In the genomic region with DNA sequence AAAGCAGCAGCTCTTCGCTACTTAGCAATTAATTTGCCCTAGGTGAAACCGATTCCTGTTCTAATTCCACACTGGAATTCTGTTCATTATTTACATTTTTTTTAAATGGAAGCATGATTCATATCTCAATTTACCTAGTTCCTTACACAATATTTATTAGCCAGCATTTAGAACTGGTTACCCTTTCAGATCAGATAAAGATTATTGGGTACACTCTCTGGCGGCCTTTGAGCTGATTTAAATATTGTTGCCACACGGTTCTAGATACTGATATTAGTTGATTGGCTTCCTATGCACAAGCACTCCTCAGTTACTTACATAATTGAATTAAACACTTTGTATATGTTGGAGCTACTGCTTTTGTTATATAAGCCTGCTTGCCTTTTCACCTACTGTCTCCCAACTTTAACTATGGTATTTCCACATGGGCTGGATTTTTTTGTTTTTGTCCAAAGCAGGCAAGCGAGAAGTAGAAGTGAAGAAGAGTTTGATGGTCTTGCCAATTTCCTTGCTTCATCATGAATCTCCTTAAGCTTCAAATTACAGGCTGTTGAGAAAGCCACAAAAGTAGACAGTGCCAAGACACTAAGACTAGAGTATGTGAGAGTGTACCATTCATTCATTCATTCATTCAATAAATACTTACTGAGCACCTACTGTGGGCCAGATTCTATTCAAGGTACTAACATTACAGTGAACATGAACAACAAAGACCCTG, we compare ENCODE assay signal across 33 cellular contexts. TPM values are rescaled to one million over a fixed set of nuclear protein-coding genes. Genes with fewer than 3 reads are reported as not detected.
DNase-seq lines count a peak whose midpoint lies in the region; ATAC-seq, FAIRE-seq and TF ChIP-seq lines count a peak whose summit lies in the region.
"Had no signal": no experiment of that assay in that cellular context is flagged by ENCODE, and none has a peak within 500 bp of the region (broad histone marks: within the 10 kb centered on the region; RNA-seq: fewer than 3 reads in every experiment).

No MANE protein-coding gene starts in this region.

- TF ChIP-seq RAD21 in HepG2 (CRISPR knock-in tag; IDR thresholded peaks at IDR 0.05), result no peak

- in situ Hi-C loops in mammary epithelial cell (cut with MboI; ENCODE audit: low sequenced_read_pairs in 2 of 2), result no loop called here
- in situ Hi-C loops in HepG2 (cut with HindIII; ENCODE audit: extremely low pct_ligation_motif_present, low pct_unique_long_range_greater_than_20kb), result no loop called here

- ATAC-seq in HepG2, result no peak
- ATAC-seq: activated naive CD8-positive, alpha-beta T cell treated with anti-CD3 and anti-CD28 coated beads, Interleukin-2, amount 50 U/mL, for 24 hours; activated T-cell treated with anti-CD3 and anti-CD28 coated beads, Interleukin-2, amount 50 U/mL, for 72 hours; heart right ventricle; naive thymus-derived CD8-positive, alpha-beta T cell; stimulated activated memory B cell treated with anti-CD40 and anti-IgM and Interleukin-4, amounts not matched to agents 10 μg/mL and 1 μg/mL and 100 μg/mL, for 72 hours had no signal

- H3K9ac ChIP-seq in mammary epithelial cell (ENCODE audit: insufficient read depth, low read length), result no peak overlapping the region
- H3K9ac ChIP-seq in HepG2 (ENCODE audit: insufficient read depth, low read depth, low read length), result no peak overlapping the region

- TF ChIP-seq CTCF in MCF 10A (IDR thresholded peaks at IDR 0.05; ENCODE audit: unreplicated experiment) (no peak), mammary epithelial cell (conservative IDR thresholded peaks at IDR 0.05 in 1 of 2, IDR thresholded peaks at IDR 0.05 in 1 of 2; ENCODE audit: extremely low read depth in 1 of 2, insufficient read depth in 1 of 2, low read depth in 1 of 2, low read length in 2 of 2) (no peak), bronchial epithelial cell (IDR thresholded peaks at IDR 0.05; ENCODE audit: insufficient read depth, low read length, severe bottlenecking) (no peak), HepG2 (CRISPR knock-in tag; IDR thresholded peaks at IDR 0.05) (no peak), uterus (IDR thresholded peaks at IDR 0.05) (no peak)

- H3K27me3 ChIP-seq in mammary epithelial cell (ENCODE audit: insufficient read depth, low read length), result no peaks in the 10 kb centered on the region
- no peaks in the 10 kb centered on the region for H3K27me3 ChIP-seq in bronchial epithelial cell (ENCODE audit: control insufficient read depth, insufficient read depth, low read length)
- H3K27me3 ChIP-seq in HepG2 (ENCODE audit: control insufficient read depth in 1 of 2, insufficient read depth in 2 of 2, low read length in 2 of 2), result no peaks in the 10 kb centered on the region; a peak in 1 of 5 replicates
- no peaks in the 10 kb centered on the region for H3K27me3 ChIP-seq in uterus
- H3K27me3 ChIP-seq: heart right ventricle, SJCRH30, upper lobe of left lung had no signal

- H2AFZ ChIP-seq in mammary epithelial cell (ENCODE audit: low read depth, low read length), result no peak overlapping the region
- no peak overlapping the region for H2AFZ ChIP-seq in HepG2 (ENCODE audit: low read length)

- H3K36me3 ChIP-seq in mammary epithelial cell (ENCODE audit: insufficient read depth, low read length) (no peaks in the 10 kb centered on the region), bronchial epithelial cell (ENCODE audit: control insufficient read depth, insufficient read depth, low read length) (no peaks in the 10 kb centered on the region), HepG2 (replicated peaks in 1 of 2; ENCODE audit: control insufficient read depth in 1 of 2, insufficient read depth in 2 of 2, low read length in 2 of 2) (no peaks in the 10 kb centered on the region), uterus (no peaks in the 10 kb centered on the region)
- H3K36me3 ChIP-seq: heart right ventricle, SJCRH30, upper lobe of left lung had no signal

- dilution Hi-C loops in mammary epithelial cell (cut with HindIII; ENCODE audit: low sequenced_read_pairs), result loop anchor here (5.0 kb wide), 2 partner anchors 73 to 108 kb away; partner anchors contain the start of gene SLC47A2

- no peak overlapping the region for H3K4me3 Mint-ChIP-seq in MCF 10A (ENCODE audit: unreplicated experiment)
- H3K4me3 Mint-ChIP-seq: activated B cell treated with CpG ODN at 0.5 μM for 24 hours; activated naive CD8-positive, alpha-beta T cell treated with anti-CD3 and anti-CD28 coated beads, Interleukin-2, amount 50 U/mL, for 24 hours; activated T-cell treated with anti-CD3 and anti-CD28 coated beads, Interleukin-2, amount 50 U/mL, for 72 hours; CD4-positive, alpha-beta T cell; naive thymus-derived CD8-positive, alpha-beta T cell; stimulated activated memory B cell treated with anti-CD40 and anti-IgM and Interleukin-4, amounts not matched to agents 10 μg/mL and 1 μg/mL and 100 μg/mL, for 72 hours had no signal

- H3K27ac Mint-ChIP-seq in MCF 10A (ENCODE audit: low read depth, unreplicated experiment), result no peak overlapping the region
- H3K27ac Mint-ChIP-seq: activated B cell treated with CpG ODN at 0.5 μM for 24 hours; activated naive CD8-positive, alpha-beta T cell treated with anti-CD3 and anti-CD28 coated beads, Interleukin-2, amount 50 U/mL, for 24 hours; activated T-cell treated with anti-CD3 and anti-CD28 coated beads, Interleukin-2, amount 50 U/mL, for 72 hours; CD4-positive, alpha-beta T cell; naive thymus-derived CD8-positive, alpha-beta T cell; stimulated activated memory B cell treated with anti-CD40 and anti-IgM and Interleukin-4, amounts not matched to agents 10 μg/mL and 1 μg/mL and 100 μg/mL, for 72 hours had no signal

- H3K27me3 Mint-ChIP-seq in MCF 10A (ENCODE audit: insufficient read depth, unreplicated experiment), result no peaks in the 10 kb centered on the region
- H3K27me3 Mint-ChIP-seq: naive thymus-derived CD8-positive, alpha-beta T cell; stimulated activated memory B cell treated with anti-CD40 and anti-IgM and Interleukin-4, amounts not matched to agents 10 μg/mL and 1 μg/mL and 100 μg/mL, for 72 hours had no signal

- H3K79me2 ChIP-seq in mammary epithelial cell (ENCODE audit: insufficient read depth, low read length) (peaks cover 10% of the 10 kb centered on the region), HepG2 (ENCODE audit: insufficient read depth, low read length) (peaks cover 7% of the 10 kb centered on the region)

- H3K4me1 Mint-ChIP-seq in MCF 10A (ENCODE audit: insufficient read depth, unreplicated experiment), result peaks cover 49% of the 10 kb centered on the region

- H4K20me1 ChIP-seq in mammary epithelial cell (ENCODE audit: insufficient read depth, low read length) (no peaks in the 10 kb centered on the region), HepG2 (ENCODE audit: insufficient read depth, low read length) (no peaks in the 10 kb centered on the region)

- H3K4me1 ChIP-seq in mammary epithelial cell (ENCODE audit: insufficient read depth, low read length) (peaks cover 31% of the 10 kb centered on the region), HepG2 (ENCODE audit: insufficient read depth, low read length) (peaks cover 62% of the 10 kb centered on the region), uterus (peaks cover 5 to 16% of the 10 kb centered on the region in 2 donors)

- H3K27ac ChIP-seq in mammary epithelial cell (ENCODE audit: insufficient read depth, low read depth, low read length) (no peak overlapping the region), HepG2 (ENCODE audit: extremely low read length, insufficient read depth, low read length) (no peak overlapping the region), uterus (peak overlapping the region; percentile 98 to 99)
- H3K27ac ChIP-seq: heart right ventricle, SJCRH30, upper lobe of left lung had no signal

- H3K9me3 Mint-ChIP-seq in MCF 10A (ENCODE audit: unreplicated experiment), result no peaks in the 10 kb centered on the region
- H3K9me3 Mint-ChIP-seq: activated B cell treated with CpG ODN at 0.5 μM for 24 hours; activated naive CD8-positive, alpha-beta T cell treated with anti-CD3 and anti-CD28 coated beads, Interleukin-2, amount 50 U/mL, for 24 hours; activated T-cell treated with anti-CD3 and anti-CD28 coated beads, Interleukin-2, amount 50 U/mL, for 72 hours; CD4-positive, alpha-beta T cell; naive thymus-derived CD8-positive, alpha-beta T cell; stimulated activated memory B cell treated with anti-CD40 and anti-IgM and Interleukin-4, amounts not matched to agents 10 μg/mL and 1 μg/mL and 100 μg/mL, for 72 hours had no signal

- H3K9me3 ChIP-seq in mammary epithelial cell (replicated peaks; ENCODE audit: insufficient read depth, low read length) (no peaks in the 10 kb centered on the region), HepG2 (ENCODE audit: low read length) (no peaks in the 10 kb centered on the region), uterus (no peaks in the 10 kb centered on the region)
- H3K9me3 ChIP-seq: heart right ventricle, SJCRH30, upper lobe of left lung had no signal

- H3K4me2 ChIP-seq in mammary epithelial cell (ENCODE audit: insufficient read depth, low read depth, low read length), result no peak overlapping the region
- H3K4me2 ChIP-seq in HepG2 (ENCODE audit: low read depth, low read length), result no peak overlapping the region

- no peak for TF ChIP-seq POLR2A in HepG2 (IDR thresholded peaks at IDR 0.05; ENCODE audit: insufficient read depth in 1 of 2, low read depth in 2 of 2, low read length in 2 of 2)
- TF ChIP-seq POLR2A in uterus (IDR thresholded peaks at IDR 0.05), result no peak

- H3K36me3 Mint-ChIP-seq in MCF 10A (ENCODE audit: insufficient read depth, unreplicated experiment), result no peaks in the 10 kb centered on the region
- H3K36me3 Mint-ChIP-seq: brain; naive thymus-derived CD8-positive, alpha-beta T cell; stimulated activated memory B cell treated with anti-CD40 and anti-IgM and Interleukin-4, amounts not matched to agents 10 μg/mL and 1 μg/mL and 100 μg/mL, for 72 hours had no signal

- CTCF ChIA-PET in MCF 10A (lab: Yijun Ruan, JAX) (interaction anchor here (0.7 to 1.2 kb wide), 4 partner anchors 11 to 131 kb away, joined by 3 to 4 read pairs (median 3); no protein-coding TSS in a partner anchor), mammary epithelial cell (lab: Charles Lee; ENCODE audit: low non-redundant PET) (interaction anchor here (0.6 kb wide), 1 partner anchor 160 kb away, joined by 6 read pairs; no protein-coding TSS in a partner anchor), HepG2 (lab: Yijun Ruan, JAX; ENCODE audit: low intra/inter-chr PET ratio, low total read pairs) (no interaction called here)

- no peak overlapping the region for H3K4me3 ChIP-seq in mammary epithelial cell (replicated peaks in 1 of 3; ENCODE audit: insufficient read depth in 1 of 3, low read depth in 2 of 3, low read length in 3 of 3)
- H3K4me3 ChIP-seq in bronchial epithelial cell (ENCODE audit: low read depth, low read length), result no peak overlapping the region
- no peak overlapping the region for H3K4me3 ChIP-seq in HepG2 (replicated peaks in 1 of 3; ENCODE audit: insufficient read depth in 1 of 3, low read depth in 2 of 3, low read length in 3 of 3)
- H3K4me3 ChIP-seq in uterus, result no peak overlapping the region
- H3K4me3 ChIP-seq: heart right ventricle, lung, SJCRH30, upper lobe of left lung had no signal

- intact Hi-C loops in MCF 10A (cut with micrococcal nuclease) (loop anchor here (5.0 kb wide), 2 partner anchors 83 to 282 kb away; partner anchors contain the start of gene B9D1), mammary epithelial cell (cut with micrococcal nuclease) (loop anchor here (5.0 to 10.0 kb wide), 2 partner anchors 67 to 280 kb away; partner anchors contain the start of gene B9D1), HepG2 (cut with micrococcal nuclease; ENCODE audit: unreplicated experiment) (loop anchor here (5.0 to 10.0 kb wide), 4 partner anchors 50 to 120 kb away; no protein-coding TSS in a partner anchor), uterus (cut with DNase I; ENCODE audit: low total_unique reads) (no loop called here)

- peak; percentile 80 for DNase-seq in MCF 10A (ENCODE audit: unreplicated experiment)
- no peak for DNase-seq in mammary epithelial cell
- peak; percentile 21 for DNase-seq in bronchial epithelial cell (ENCODE audit: low read depth)
- DNase-seq in HepG2 (ENCODE audit: low spot score), result no peak
- no peak for DNase-seq in uterus
- no peak for DNase-seq in cerebellar nuclear complex (lab: John Stamatoyannopoulos, UW)
- DNase-seq in T1000 (lab: John Stamatoyannopoulos, UW), result no peak
- no peak for DNase-seq in NCI-H69 (lab: John Stamatoyannopoulos, UW)
- DNase-seq: 8988T; activated B cell treated with CpG ODN at 0.5 μM for 24 hours; activated CD4-positive, alpha-beta T cell treated with anti-CD3 and anti-CD28 coated beads, Interleukin-2, amount 50 U/mL, for 1 hour; activated naive CD4-positive, alpha-beta T cell; activated naive CD8-positive, alpha-beta T cell treated with anti-CD3 and anti-CD28 coated beads, Interleukin-2, amount 50 U/mL, for 24 hours; activated T-cell treated with anti-CD3 and anti-CD28 coated beads, Interleukin-2, amount 50 U/mL, for 72 hours; AML-193; CD4-positive, alpha-beta T cell; DND-41; effector CD4-positive, alpha-beta T cell; foreskin melanocyte; HCEC 1CT; heart right ventricle; Kasumi-1; naive thymus-derived CD8-positive, alpha-beta T cell; NCI-H2107; NCI-H748 treated with DMSO at 0.1 percent for 48 hours; occipital lobe; SJCRH30; upper lobe of left lung had no signal

- WGBS in mammary epithelial cell (ENCODE audit: low coverage, missing lambda C conversion rate), result 91% methylated on average over 5 of the region's 5 CpGs
- whole genome bisulfite sequencing in HepG2 (ENCODE audit: low lambda C conversion rate), result 87% methylated on average over 5 of the region's 5 CpGs

- FAIRE-seq in bronchial epithelial cell (lab: Jason Lieb, UNC) (no peak), HepG2 (lab: Jason Lieb, UNC) (no peak)
- FAIRE-seq: colon, D721Med had no signal

- POLR2A ChIA-PET in MCF 10A (lab: Yijun Ruan, JAX), result interaction anchor here (0.9 to 12.2 kb wide), 4 partner anchors 12 to 108 kb away, joined by 3 to 340 read pairs (median 94); partner anchors contain the start of gene ALDH3A1
- POLR2A ChIA-PET in HepG2 (lab: Yijun Ruan, JAX), result interaction anchor here (0.8 to 1.3 kb wide), 2 partner anchors 26 to 110 kb away, joined by 3 read pairs; no protein-coding TSS in a partner anchor

- no peak for TF ChIP-seq EP300 in HepG2 (IDR thresholded peaks at IDR 0.05; ENCODE audit: low read depth in 2 of 2, low read length in 2 of 2)
- no peak for TF ChIP-seq EP300 in HepG2 (CRISPR knock-in tag; IDR thresholded peaks at IDR 0.05; ENCODE audit: borderline replicate concordance)

- BruUV-seq in MCF 10A (replicated peaks; lab: Mats Ljungman, UMichigan) (no TSS peak), mammary epithelial cell (replicated peaks; lab: Mats Ljungman, UMichigan) (no TSS peak), HepG2 (replicated peaks; lab: Mats Ljungman, UMichigan) (no TSS peak)

RNA-seq across cellular contexts. Expression of gene ALDH3A2, which starts 3.9 kb away (rescaled TPM):
- total RNA-seq in MCF 10A (2022), result 40.3 and 50.9 TPM in 2 replicates
- total RNA-seq in mammary epithelial cell, result 100 to 1,000 TPM in 1 of 2 donors, 10 to 100 TPM in 1; 59.5 to 212 TPM
- 70.0 TPM for polyA plus RNA-seq in mammary epithelial cell
- polyA minus RNA-seq in mammary epithelial cell, result 158 TPM
- total RNA-seq in bronchial epithelial cell, result 142 and 174 TPM in 2 replicates
- 180 and 245 TPM in 2 replicates for total RNA-seq in HepG2 (2016; rRNA removed; fragmentation: Illumina TruSeq; extraction: Trizol)
- 28.5 and 29.7 TPM in 2 replicates for total RNA-seq in HepG2 (2016; cell fraction: cytosol; rRNA removed; fragmentation: Illumina TruSeq; extraction: Trizol; ENCODE audit: low read depth)
- total RNA-seq in HepG2 (2016; cell fraction: insoluble cytoplasmic fraction; rRNA removed; fragmentation: Illumina TruSeq; extraction: Trizol), result 175 and 252 TPM in 2 replicates
- 79.3 and 80.3 TPM in 2 replicates for total RNA-seq in HepG2 (2016; cell fraction: membrane; rRNA removed; fragmentation: Illumina TruSeq; extraction: Trizol)
- total RNA-seq in HepG2 (2016; cell fraction: nucleus; rRNA removed; fragmentation: Illumina TruSeq; extraction: Trizol), result 120 and 125 TPM in 2 replicates
- 79.1 and 80.8 TPM in 2 replicates for polyA plus RNA-seq in HepG2 (2011; rRNA removed)
- 72.4 and 72.5 TPM in 2 replicates for polyA plus RNA-seq in HepG2 (2011; cell fraction: cytosol; rRNA removed)
- 82.4 and 90.1 TPM in 2 replicates for polyA plus RNA-seq in HepG2 (2011; cell fraction: nucleus; rRNA removed)
- polyA plus RNA-seq in HepG2 (2012), result 70.0 and 93.3 TPM in 2 replicates
- polyA plus RNA-seq in HepG2 (2016; cell fraction: cytosol; fragmentation: Illumina TruSeq; extraction: Trizol; ENCODE audit: low read depth), result 19.4 and 20.8 TPM in 2 replicates
- polyA plus RNA-seq in HepG2 (2016; cell fraction: insoluble cytoplasmic fraction; fragmentation: Illumina TruSeq; extraction: Trizol; ENCODE audit: low read depth), result 213 and 225 TPM in 2 replicates
- 43.5 and 52.2 TPM in 2 replicates for polyA plus RNA-seq in HepG2 (2016; cell fraction: membrane; fragmentation: Illumina TruSeq; extraction: Trizol; ENCODE audit: low read depth)
- polyA plus RNA-seq in HepG2 (2016; cell fraction: nucleus; fragmentation: Illumina TruSeq; extraction: Trizol; ENCODE audit: insufficient read depth, low read depth), result 137 and 153 TPM in 2 replicates
- polyA minus RNA-seq in HepG2 (2011; rRNA and poly(A)+ RNA removed; ENCODE audit: low replicate concordance), result 42.9 and 77.2 TPM in 2 replicates
- polyA minus RNA-seq in HepG2 (2011; cell fraction: cytosol; rRNA and poly(A)+ RNA removed), result 64.1 and 78.1 TPM in 2 replicates
- 127 and 128 TPM in 2 replicates for polyA minus RNA-seq in HepG2 (2011; cell fraction: nucleus; rRNA and poly(A)+ RNA removed)
- total RNA-seq in uterus, result 100 to 1,000 TPM in 1 of 4 donors, 10 to 100 TPM in 3; 19.0 to 166 (median 82.5) TPM

Comparison
In these comparisons a context has a peak if more than half of its experiments do, and no peak if none do; other contexts are left out.
1. DNase-seq: peak in MCF 10A (single experiment) and bronchial epithelial cell (single experiment); none in mammary epithelial cell (single experiment), HepG2 (single experiment), uterus (0 of 2), cerebellar nuclear complex (0 of 2), T1000 (single experiment) and NCI-H69 (single experiment).
2. H3K27ac ChIP-seq: peak in uterus (2 of 2); none in mammary epithelial cell (single experiment) and HepG2 (single experiment).